ENCODE assay signal across 18 cellular contexts in the genomic region with DNA sequence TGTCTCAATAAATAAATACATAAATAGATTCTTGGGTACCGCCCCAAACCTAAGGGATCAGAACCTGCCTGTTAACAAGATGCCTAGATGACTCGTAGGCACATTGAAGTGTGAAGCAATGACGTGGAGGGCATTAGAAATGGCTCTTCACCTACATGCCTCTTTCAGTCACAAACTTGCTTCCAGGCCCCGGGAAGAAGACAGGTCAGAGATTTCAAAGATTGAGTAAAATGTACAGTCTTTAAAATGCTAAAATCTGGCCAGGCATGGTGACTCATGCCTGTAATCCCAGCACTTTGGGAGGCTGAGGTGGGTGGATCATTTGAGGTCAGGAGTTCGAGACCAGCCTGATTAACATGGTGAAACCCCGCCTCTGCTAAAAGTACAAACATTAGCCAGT.
A peak's percentile ranks its signal among the peaks of the same experiment; 100 is the strongest.
DNase-seq lines count a peak whose midpoint lies in the region; ATAC-seq, FAIRE-seq and TF ChIP-seq lines count a peak whose summit lies in the region.
"Had no signal": no experiment of that assay in that cellular context is flagged by ENCODE, and none has a peak within 500 bp of the region (broad histone marks: within the 10 kb centered on the region; RNA-seq: fewer than 3 reads in every experiment).

No MANE protein-coding gene starts in this region.

- CTCF ChIA-PET in A549 (lab: Yijun Ruan, JAX) = no interaction called here
- CTCF ChIA-PET in RWPE1 (lab: Yijun Ruan, JAX) = no interaction called here
- CTCF ChIA-PET in Calu3 (lab: Charles Lee) = no interaction called here

- FAIRE-seq in A549 (lab: Jason Lieb, UNC) = no peak
- FAIRE-seq: GM19239, keratinocyte had no signal

- peaks cover 15% of the 10 kb centered on the region for H3K4me1 Mint-ChIP-seq in Calu3 (ENCODE audit: low read depth, unreplicated experiment)

- DNase-seq in A549 (ENCODE audit: low read depth in 1 of 2, low spot score in 1 of 2) (peak in 1 of 2 experiments; percentile 40), HCEC 1CT (peak; percentile 31), RWPE1 (ENCODE audit: low spot score) (no peak), fibroblast of gingiva (ENCODE audit: low read depth) (peak; percentile 34), COLO829 (ENCODE audit: low spot score) (no peak), Calu3 (no peak), left colon (no peak), activated T-cell treated with anti-CD3 and anti-CD28 coated beads for 4 hours (no peak)
- DNase-seq: anterior cingulate cortex; NCI-H1105 treated with DMSO at 0.1 percent for 48 hours; NCI-H774; Peyer's patch; stimulated activated CD4-positive, alpha-beta T cell treated with anti-CD3 and anti-CD28 coated beads, Interleukin-1b, Interleukin-23, amount 100 ng/mL, for 48 hours had no signal

- TF ChIP-seq POLR2A in A549 (IDR thresholded peaks at IDR 0.05; ENCODE audit: low read length) = no peak

- peak overlapping the region; percentile 40 to 81; a peak in 4 of 6 replicates for H3K27ac ChIP-seq in A549
- peak overlapping the region; percentile 50 for H3K27ac ChIP-seq in RWPE1
- H3K27ac ChIP-seq: Peyer's patch, right atrium auricular region had no signal

- H3K4me3 Mint-ChIP-seq in Calu3 (ENCODE audit: low read depth, unreplicated experiment) = no peak overlapping the region
- H3K4me3 Mint-ChIP-seq: dendritic cell treated with granulocyte-macrophage colony-stimulating factor and Interleukin-4, amounts not matched to agents 40 ng/mL and 50 ng/mL, for 4 days; mesothelial cell of epicardium had no signal

- TF ChIP-seq EP300 in A549 (IDR thresholded peaks at IDR 0.05) = no peak

- TF ChIP-seq RAD21 in A549 (conservative IDR thresholded peaks at IDR 0.05 in 1 of 2, IDR thresholded peaks at IDR 0.05 in 1 of 2) = no peak

- H3K9me3 Mint-ChIP-seq in Calu3 (ENCODE audit: low read depth, unreplicated experiment) = no peaks in the 10 kb centered on the region
- H3K9me3 Mint-ChIP-seq: dendritic cell treated with granulocyte-macrophage colony-stimulating factor and Interleukin-4, amounts not matched to agents 40 ng/mL and 50 ng/mL, for 4 days; mesothelial cell of epicardium had no signal

- BruUV-seq in Calu3 (replicated peaks; lab: Mats Ljungman, UMichigan) = no TSS peak

- H3K4me1 ChIP-seq in A549 = peaks cover 43% of the 10 kb centered on the region

- H3K9me3 ChIP-seq in A549 = no peaks in the 10 kb centered on the region
- H3K9me3 ChIP-seq: Peyer's patch, right atrium auricular region had no signal

- 58% methylated on average over 5 of the region's 6 CpGs for WGBS in A549 (ENCODE audit: missing lambda C conversion rate)

- no peak overlapping the region for H3K4me2 ChIP-seq in A549

- TF ChIP-seq CTCF in A549 (IDR thresholded peaks at IDR 0.05) (no peak), RWPE1 (conservative IDR thresholded peaks at IDR 0.05; ENCODE audit: low read depth) (no peak), Calu3 (IDR thresholded peaks at IDR 0.05; ENCODE audit: unreplicated experiment) (no peak)

- H3K27ac Mint-ChIP-seq in Calu3 (ENCODE audit: unreplicated experiment) = no peak overlapping the region
- H3K27ac Mint-ChIP-seq: dendritic cell treated with granulocyte-macrophage colony-stimulating factor and Interleukin-4, amounts not matched to agents 40 ng/mL and 50 ng/mL, for 4 days; mesothelial cell of epicardium had no signal

- intact Hi-C loops in Calu3 (cut with micrococcal nuclease; ENCODE audit: unreplicated experiment) (no loop called here), left colon (cut with DNase I, micrococcal nuclease) (no loop called here)

- H3K27me3 Mint-ChIP-seq in Calu3 (ENCODE audit: unreplicated experiment) = no peaks in the 10 kb centered on the region
- H3K27me3 Mint-ChIP-seq: dendritic cell treated with granulocyte-macrophage colony-stimulating factor and Interleukin-4, amounts not matched to agents 40 ng/mL and 50 ng/mL, for 4 days had no signal

- POLR2A ChIA-PET in A549 (lab: Yijun Ruan, JAX) = no interaction called here
- POLR2A ChIA-PET in RWPE1 (lab: Yijun Ruan, JAX; ENCODE audit: low non-redundant PET) = no interaction called here

- no peaks in the 10 kb centered on the region for H3K36me3 Mint-ChIP-seq in Calu3 (ENCODE audit: insufficient read depth, unreplicated experiment)
- H3K36me3 Mint-ChIP-seq: mesothelial cell of epicardium had no signal

- no peak; a peak in 2 of 6 replicates for ATAC-seq in A549
- ATAC-seq in left colon = no peak

- H3K4me3 ChIP-seq in A549 = no peak overlapping the region
- H3K4me3 ChIP-seq: Peyer's patch, right atrium auricular region had no signal

TF ChIP-seq in A549, 52 proteins besides CTCF, POLR2A, EP300 and RAD21:
- TF ChIP-seq, protein P1, sequence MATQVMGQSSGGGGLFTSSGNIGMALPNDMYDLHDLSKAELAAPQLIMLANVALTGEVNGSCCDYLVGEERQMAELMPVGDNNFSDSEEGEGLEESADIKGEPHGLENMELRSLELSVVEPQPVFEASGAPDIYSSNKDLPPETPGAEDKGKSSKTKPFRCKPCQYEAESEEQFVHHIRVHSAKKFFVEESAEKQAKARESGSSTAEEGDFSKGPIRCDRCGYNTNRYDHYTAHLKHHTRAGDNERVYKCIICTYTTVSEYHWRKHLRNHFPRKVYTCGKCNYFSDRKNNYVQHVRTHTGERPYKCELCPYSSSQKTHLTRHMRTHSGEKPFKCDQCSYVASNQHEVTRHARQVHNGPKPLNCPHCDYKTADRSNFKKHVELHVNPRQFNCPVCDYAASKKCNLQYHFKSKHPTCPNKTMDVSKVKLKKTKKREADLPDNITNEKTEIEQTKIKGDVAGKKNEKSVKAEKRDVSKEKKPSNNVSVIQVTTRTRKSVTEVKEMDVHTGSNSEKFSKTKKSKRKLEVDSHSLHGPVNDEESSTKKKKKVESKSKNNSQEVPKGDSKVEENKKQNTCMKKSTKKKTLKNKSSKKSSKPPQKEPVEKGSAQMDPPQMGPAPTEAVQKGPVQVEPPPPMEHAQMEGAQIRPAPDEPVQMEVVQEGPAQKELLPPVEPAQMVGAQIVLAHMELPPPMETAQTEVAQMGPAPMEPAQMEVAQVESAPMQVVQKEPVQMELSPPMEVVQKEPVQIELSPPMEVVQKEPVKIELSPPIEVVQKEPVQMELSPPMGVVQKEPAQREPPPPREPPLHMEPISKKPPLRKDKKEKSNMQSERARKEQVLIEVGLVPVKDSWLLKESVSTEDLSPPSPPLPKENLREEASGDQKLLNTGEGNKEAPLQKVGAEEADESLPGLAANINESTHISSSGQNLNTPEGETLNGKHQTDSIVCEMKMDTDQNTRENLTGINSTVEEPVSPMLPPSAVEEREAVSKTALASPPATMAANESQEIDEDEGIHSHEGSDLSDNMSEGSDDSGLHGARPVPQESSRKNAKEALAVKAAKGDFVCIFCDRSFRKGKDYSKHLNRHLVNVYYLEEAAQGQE (IDR thresholded peaks at IDR 0.05) = no peak
- TF ChIP-seq, protein P2, sequence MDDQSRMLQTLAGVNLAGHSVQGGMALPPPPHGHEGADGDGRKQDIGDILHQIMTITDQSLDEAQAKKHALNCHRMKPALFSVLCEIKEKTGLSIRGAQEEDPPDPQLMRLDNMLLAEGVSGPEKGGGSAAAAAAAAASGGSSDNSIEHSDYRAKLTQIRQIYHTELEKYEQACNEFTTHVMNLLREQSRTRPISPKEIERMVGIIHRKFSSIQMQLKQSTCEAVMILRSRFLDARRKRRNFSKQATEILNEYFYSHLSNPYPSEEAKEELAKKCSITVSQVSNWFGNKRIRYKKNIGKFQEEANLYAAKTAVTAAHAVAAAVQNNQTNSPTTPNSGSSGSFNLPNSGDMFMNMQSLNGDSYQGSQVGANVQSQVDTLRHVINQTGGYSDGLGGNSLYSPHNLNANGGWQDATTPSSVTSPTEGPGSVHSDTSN (IDR thresholded peaks at IDR 0.05) = no peak
- TF ChIP-seq FOSL2 (IDR thresholded peaks at IDR 0.05) (no peak), FOSL2 (CRISPR knock-in tag; IDR thresholded peaks at IDR 0.05) (0 out of 2 replicates have a peak, but pooled peaks have one; percentile 10), HOXA7 (CRISPR knock-in tag; IDR thresholded peaks at IDR 0.05) (no peak)
TF ChIP-seq in A549: peak in this region for 1.

Comparison
In these comparisons a context has a peak if more than half of its experiments do, and no peak if none do; other contexts are left out.
1. DNase-seq: peak in HCEC 1CT (single experiment) and fibroblast of gingiva (single experiment); none in RWPE1 (single experiment), COLO829 (single experiment), Calu3 (single experiment), left colon (0 of 2) and activated T-cell treated with anti-CD3 and anti-CD28 coated beads for 4 hours (single experiment).